Comparison of ENCODE assay signal across 19 cellular contexts in the genomic region with DNA sequence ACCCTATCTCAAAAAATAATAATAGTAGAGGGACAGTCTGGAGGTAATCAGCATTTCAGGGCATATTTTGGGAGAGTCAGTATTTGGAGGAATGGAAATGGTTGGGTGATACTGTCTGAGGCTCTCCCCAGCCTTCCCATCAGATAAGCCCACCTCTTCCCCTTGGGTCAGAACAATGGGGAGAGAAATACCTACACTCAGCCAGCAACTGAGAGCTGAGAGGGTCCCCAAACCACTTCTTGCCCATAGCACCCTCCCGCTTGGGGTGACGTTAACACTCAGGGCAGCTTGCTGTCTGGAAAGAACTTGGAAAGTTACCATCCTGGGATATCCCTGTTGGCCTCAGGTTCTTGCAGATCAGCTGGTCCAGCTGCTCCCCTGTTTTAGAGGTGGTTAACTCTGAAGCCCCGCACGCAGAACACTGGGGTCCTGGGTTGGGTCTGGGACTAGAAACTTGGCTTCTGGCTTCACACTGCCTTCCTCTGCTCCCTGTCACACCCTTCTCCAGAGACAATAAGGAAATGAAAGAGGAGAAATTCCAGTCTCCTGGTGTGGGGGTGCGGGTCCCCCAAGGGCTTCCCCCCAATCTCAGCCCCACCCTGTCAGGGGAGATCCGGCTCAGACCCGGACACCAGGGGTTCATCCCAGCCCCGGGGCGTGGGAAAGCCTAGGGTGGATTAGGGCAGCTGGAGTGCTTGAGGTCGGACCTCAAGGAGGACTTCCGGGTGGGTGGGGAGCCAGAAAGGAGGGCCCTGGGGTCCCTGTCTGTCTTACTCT. TPM values are rescaled to one million over a fixed set of nuclear protein-coding genes. Genes with fewer than 3 reads are reported as not detected.
A peak's percentile ranks its signal among the peaks of the same experiment; 100 is the strongest.
DNase-seq lines count a peak whose midpoint lies in the region; ATAC-seq and TF ChIP-seq lines count a peak whose summit lies in the region.
"Had no signal": no experiment of that assay in that cellular context is flagged by ENCODE, and none has a peak within 500 bp of the region (broad histone marks: within the 10 kb centered on the region; RNA-seq: fewer than 3 reads in every experiment).

No MANE protein-coding gene starts in this region.

- H3K4me3 ChIP-seq in PC-9, result no peak overlapping the region
- peak overlapping the region; percentile 52 for H3K4me3 ChIP-seq in rectal smooth muscle tissue (ENCODE audit: low read length)
- H3K4me3 ChIP-seq: cardiac muscle cell, dorsolateral prefrontal cortex, HAP-1 had no signal

- H3K36me3 ChIP-seq in PC-9 (ENCODE audit: low read depth) (no peaks in the 10 kb centered on the region), rectal smooth muscle tissue (ENCODE audit: control insufficient read depth, insufficient read depth, low read length) (no peaks in the 10 kb centered on the region)
- H3K36me3 ChIP-seq: cardiac muscle cell, HAP-1, neutrophil had no signal

- H3K4me1 ChIP-seq in PC-9 (replicated peaks; ENCODE audit: insufficient read depth) (peaks cover 6% of the 10 kb centered on the region), rectal smooth muscle tissue (ENCODE audit: control insufficient read depth, insufficient read depth, low read length) (peaks cover 3% of the 10 kb centered on the region)
- H3K4me1 ChIP-seq: HAP-1 had no signal

- peak; percentile 27 for ATAC-seq in left colon

- H3K27me3 ChIP-seq in PC-9 (ENCODE audit: insufficient read depth, low read depth) (peaks cover 58% of the 10 kb centered on the region), rectal smooth muscle tissue (ENCODE audit: control insufficient read depth, insufficient read depth, low read length) (peaks cover 3% of the 10 kb centered on the region)
- H3K27me3 ChIP-seq: cardiac muscle cell had no signal

- peak overlapping the region; percentile 22; the same call in 1 of the 2 replicates for H3K4me2 ChIP-seq in PC-9

- H2AFZ ChIP-seq in PC-9, result no peak overlapping the region

- POLR2A ChIA-PET in PC-9 (lab: Charles Lee; ENCODE audit: unreplicated experiment), result no interaction called here

- peaks cover 13% of the 10 kb centered on the region for H3K79me2 ChIP-seq in PC-9 (ENCODE audit: low read depth)

- H3F3A ChIP-seq in PC-9 (ENCODE audit: insufficient read depth, low read depth), result peaks cover 17% of the 10 kb centered on the region; the same call in 1 of the 2 replicates

- TF ChIP-seq CTCF in PC-9 (conservative IDR thresholded peaks at IDR 0.05), result no peak

- H3K27ac ChIP-seq in PC-9, result no peak overlapping the region
- no peak overlapping the region for H3K27ac ChIP-seq in rectal smooth muscle tissue (ENCODE audit: low read depth, low read length)
- H3K27ac ChIP-seq: cardiac muscle cell, dorsolateral prefrontal cortex, neutrophil had no signal

- BruUV-seq in PC-9 (replicated peaks; lab: Mats Ljungman, UMichigan), result no TSS peak

- intact Hi-C loops in PC-9 (cut with micrococcal nuclease; ENCODE audit: unreplicated experiment) (loop anchor here (10.0 kb wide), 2 partner anchors 208 to 398 kb away; no protein-coding TSS in a partner anchor), left colon (cut with DNase I, micrococcal nuclease) (no loop called here)

- no peaks in the 10 kb centered on the region for H3K9me2 ChIP-seq in PC-9 (ENCODE audit: insufficient read depth)

- CTCF ChIA-PET in PC-9 (lab: Charles Lee), result interaction anchor here (0.7 kb wide), 1 partner anchor 38 kb away, joined by 8 read pairs; no protein-coding TSS in a partner anchor

- H4K20me1 ChIP-seq in PC-9 (ENCODE audit: insufficient read depth), result no peaks in the 10 kb centered on the region

- peak overlapping the region; percentile 3 for H3K9ac ChIP-seq in rectal smooth muscle tissue (ENCODE audit: low read length)

- DNase-seq in PC-9 (no peak), left colon (peak; percentile 58 to 65), RKO (ENCODE audit: low spot score) (no peak), DMS153 (lab: John Stamatoyannopoulos, UW) (no peak), NCI-H1694 (lab: John Stamatoyannopoulos, UW) (no peak)
- DNase-seq: activated CD4-positive, alpha-beta T cell treated with anti-CD3 and anti-CD28 coated beads, Interleukin-2, amount 50 U/mL, for 4 hours; activated naive CD4-positive, alpha-beta T cell; amniotic stem cell; DMS53; dorsolateral prefrontal cortex; NCI-H526; retina; SIG-M5; T-helper 1 cell had no signal

- H3K9me3 ChIP-seq in PC-9 (ENCODE audit: insufficient read depth, low read depth), result no peaks in the 10 kb centered on the region
- H3K9me3 ChIP-seq: HAP-1, neutrophil had no signal

RNA-seq across cellular contexts. Expression of a gene that starts 2.5 kb away (rescaled TPM):
- total RNA-seq in PC-9 (2021) (not detected in 2 replicates), left colon (10 to 100 TPM; 31.5 to 53.7 TPM)
- total RNA-seq: frontal cortex had no signal

RNA-seq across cellular contexts. Expression of a gene that starts 3.6 kb away (rescaled TPM):
- total RNA-seq in PC-9 (2021) (85.5 and 121 TPM in 2 replicates), left colon (10 to 100 TPM; 53.8 to 62.7 TPM)

RNA-seq across cellular contexts. Expression of a gene that starts 19.4 kb away (rescaled TPM):
- total RNA-seq in PC-9 (2021) (24.7 and 29.8 TPM in 2 replicates), left colon (10 to 100 TPM; 22.8 to 25.0 TPM)

RNA-seq across cellular contexts. Expression of a gene that starts 35.8 kb away (rescaled TPM):
- total RNA-seq in PC-9 (2021) (13.6 TPM in 2 replicates), left colon (10 to 100 TPM; 10.4 to 11.9 TPM)

RNA-seq across cellular contexts. Expression of a gene that starts 48.0 kb away (rescaled TPM):
- total RNA-seq in PC-9 (2021) (not detected in 2 replicates), left colon (not detected)
- total RNA-seq: cardiac muscle cell, frontal cortex had no signal

Comparison
In these comparisons a context has a peak if more than half of its experiments do, and no peak if none do; other contexts are left out.
1. DNase-seq: peak in left colon (2 of 2); none in PC-9 (0 of 2), RKO (single experiment), DMS153 (single experiment) and NCI-H1694 (single experiment).
2. RNA of a gene that starts 2.5 kb away (total RNA-seq): 31.5 to 53.7 TPM in left colon; not detected in PC-9; every median in the first group is over 10 times any median in the second.